ENCODE assay signal across 9 cellular contexts in genomic region chr6:149990672-149991402, GRCh38. TPM values are rescaled to one million over a fixed set of nuclear protein-coding genes. Genes with fewer than 3 reads are reported as not detected.
DNase-seq lines count a peak whose midpoint lies in the region; ATAC-seq and TF ChIP-seq lines count a peak whose summit lies in the region.
"Had no signal": no experiment of that assay in that cellular context is flagged by ENCODE, and none has a peak within 500 bp of the region (broad histone marks: within the 10 kb centered on the region; RNA-seq: fewer than 3 reads in every experiment).

No MANE protein-coding gene starts in this region.

- no peak overlapping the region for H3K9ac ChIP-seq in adipocyte (ENCODE audit: low read length)

- H3K27ac ChIP-seq in ovary, result no peak overlapping the region
- H3K27ac ChIP-seq: neutrophil had no signal

- TF ChIP-seq CTCF in GM06990 (IDR thresholded peaks at IDR 0.05; ENCODE audit: insufficient read depth, low read length, poor library complexity, severe bottlenecking) (no peak), LNCaP clone FGC (IDR thresholded peaks at IDR 0.05; ENCODE audit: control insufficient read depth, extremely low read depth, insufficient read depth) (no peak), mucosa of descending colon (IDR thresholded peaks at IDR 0.05) (no peak), ovary (IDR thresholded peaks at IDR 0.05) (no peak)

- 1 to 2% (median 2%) methylated on average over 48 of the region's 48 CpGs for WGBS in ovary, 3 donors

- H3K4me3 ChIP-seq in GM06990 (replicated peaks; ENCODE audit: low read depth, low read length) (peak overlapping the region; percentile 38), LNCaP clone FGC (ENCODE audit: low read depth, low read length) (peak overlapping the region; percentile 42), adipocyte (ENCODE audit: low read length) (peak overlapping the region; percentile 65), mucosa of descending colon (no peak overlapping the region), ovary (no peak overlapping the region)

- no peaks in the 10 kb centered on the region for H3K36me3 ChIP-seq in GM06990 (ENCODE audit: control insufficient read depth, insufficient read depth, low read length)
- H3K36me3 ChIP-seq in adipocyte (ENCODE audit: control insufficient read depth, insufficient read depth, low read length, severe bottlenecking), result no peaks in the 10 kb centered on the region
- H3K36me3 ChIP-seq in mucosa of descending colon (ENCODE audit: low read depth), result no peaks in the 10 kb centered on the region
- H3K36me3 ChIP-seq in ovary, result no peaks in the 10 kb centered on the region
- H3K36me3 ChIP-seq: neutrophil had no signal

- TF ChIP-seq EP300 in ovary (IDR thresholded peaks at IDR 0.05), result no peak

- H3K27me3 ChIP-seq in GM06990 (replicated peaks; ENCODE audit: control insufficient read depth, insufficient read depth, low read length) (peaks cover 4% of the 10 kb centered on the region; the same call in 1 of the 2 replicates), adipocyte (replicated peaks; ENCODE audit: control insufficient read depth, insufficient read depth, low read length) (peaks cover 97% of the 10 kb centered on the region), ovary (peaks cover 2% of the 10 kb centered on the region)

- DNase-seq in GM06990 (ENCODE audit: extremely low read depth, insufficient read length) (peak; percentile 41), LNCaP clone FGC (ENCODE audit: low read depth) (no peak), adipocyte (ENCODE audit: low read depth) (peak; percentile 15), mucosa of descending colon (no peak), NAMALWA (ENCODE audit: low spot score) (no peak), ovary (no peak), NCI-H187 (lab: John Stamatoyannopoulos, UW) (no peak), GF-D8 (lab: John Stamatoyannopoulos, UW) (no peak)

- ATAC-seq in mucosa of descending colon, result peak; percentile 22

- TF ChIP-seq POLR2A in ovary (IDR thresholded peaks at IDR 0.05), result no peak

- H3K4me1 ChIP-seq in adipocyte (ENCODE audit: control insufficient read depth, insufficient read depth, low read length) (peaks cover 15% of the 10 kb centered on the region), mucosa of descending colon (ENCODE audit: low read depth) (peaks cover 12% of the 10 kb centered on the region), ovary (ENCODE audit: insufficient read depth) (peaks cover 4% of the 10 kb centered on the region)

- intact Hi-C loops in mucosa of descending colon (cut with DNase I, micrococcal nuclease), result no loop called here
- intact Hi-C loops in ovary (cut with DNase I), result no loop called here

- H3K9me3 ChIP-seq in adipocyte (ENCODE audit: control insufficient read depth, low read length), result peaks cover 34% of the 10 kb centered on the region
- no peaks in the 10 kb centered on the region for H3K9me3 ChIP-seq in mucosa of descending colon
- peaks cover 0 to 6% of the 10 kb centered on the region in 2 donors for H3K9me3 ChIP-seq in ovary
- H3K9me3 ChIP-seq: neutrophil had no signal

RNA-seq across cellular contexts. Expression of gene ULBP1, which starts 27.1 kb away (rescaled TPM):
- not detected for total RNA-seq in mucosa of descending colon
- total RNA-seq in ovary, result 1 to 10 TPM in 1 of 7 donors, under 1 TPM in 3, not detected in 3; 0.08 to 1.2 (median 0.09) TPM
- polyA plus RNA-seq in ovary, result 1 to 10 TPM in 1 of 2 donors, under 1 TPM in 1; 0.02 to 7.7 TPM

RNA-seq across cellular contexts. Expression of gene RAET1L, which starts 34.5 kb away (rescaled TPM):
- not detected for total RNA-seq in mucosa of descending colon
- total RNA-seq in ovary, result not detected
- not detected for polyA plus RNA-seq in ovary

RNA-seq across cellular contexts. Expression of gene ULBP2, which starts 49.0 kb away (rescaled TPM):
- under 1 TPM in 1 of 3 donors, not detected in 2; 0.43 TPM for total RNA-seq in mucosa of descending colon
- under 1 TPM in 1 of 7 donors, not detected in 6; 0.23 TPM for total RNA-seq in ovary
- polyA plus RNA-seq in ovary, result 1 to 10 TPM in 1 of 2 donors, under 1 TPM in 1; 0.08 to 3.6 TPM

Comparison
In these comparisons a context has a peak if more than half of its experiments do, and no peak if none do; other contexts are left out.
1. DNase-seq: peak in GM06990 (single experiment) and adipocyte (single experiment); none in LNCaP clone FGC (single experiment), mucosa of descending colon (0 of 3), NAMALWA (single experiment), ovary (0 of 5), NCI-H187 (0 of 2) and GF-D8 (single experiment).
2. H3K4me3 ChIP-seq: peak in GM06990 (single experiment), LNCaP clone FGC (single experiment) and adipocyte (single experiment); none in mucosa of descending colon (single experiment) and ovary (single experiment).